Comparison of ENCODE assay signal across 14 cellular contexts in genomic region chr19:40567750-40568494, GRCh38. TPM values are rescaled to one million over a fixed set of nuclear protein-coding genes. Genes with fewer than 3 reads are reported as not detected.
A peak's percentile ranks its signal among the peaks of the same experiment; 100 is the strongest.
DNase-seq lines count a peak whose midpoint lies in the region; ATAC-seq, FAIRE-seq and TF ChIP-seq lines count a peak whose summit lies in the region.
"Had no signal": no experiment of that assay in that cellular context is flagged by ENCODE, and none has a peak within 500 bp of the region (broad histone marks: within the 10 kb centered on the region; RNA-seq: fewer than 3 reads in every experiment).

No MANE protein-coding gene starts in this region.

- no peak for FAIRE-seq in A549 (lab: Jason Lieb, UNC)
- FAIRE-seq in GM19239 (lab: Jason Lieb, UNC) = no peak

- peaks cover 17% of the 10 kb centered on the region for H3K4me1 ChIP-seq in A549
- peaks cover 3% of the 10 kb centered on the region; the same call in 1 of the 2 replicates for H3K4me1 ChIP-seq in H9 (ENCODE audit: insufficient read depth, low read length)
- peaks cover 11% of the 10 kb centered on the region for H3K4me1 ChIP-seq in effector memory CD4-positive, alpha-beta T cell (ENCODE audit: control insufficient read depth, insufficient read depth, low read length, poor library complexity, severe bottlenecking)
- H3K4me1 ChIP-seq in naive thymus-derived CD4-positive, alpha-beta T cell (ENCODE audit: control insufficient read depth in 2 of 2, insufficient read depth in 2 of 2, low read length in 2 of 2) = peaks cover 9 to 13% of the 10 kb centered on the region in 2 donors
- H3K4me1 ChIP-seq: colonic mucosa had no signal

- no peaks in the 10 kb centered on the region for H3K79me1 ChIP-seq in H9 (ENCODE audit: insufficient read depth, low read depth, low read length, poor library complexity, severe bottlenecking)

- no peak overlapping the region for H3K27ac Mint-ChIP-seq in H9
- H3K27ac Mint-ChIP-seq in naive thymus-derived CD4-positive, alpha-beta T cell = no peak overlapping the region
- H3K27ac Mint-ChIP-seq: CD14-positive monocyte had no signal

- no peaks in the 10 kb centered on the region for H3K36me3 ChIP-seq in effector memory CD4-positive, alpha-beta T cell (ENCODE audit: control insufficient read depth, insufficient read depth, low read length)
- no peaks in the 10 kb centered on the region for H3K36me3 ChIP-seq in naive thymus-derived CD4-positive, alpha-beta T cell (ENCODE audit: control insufficient read depth in 2 of 3, insufficient read depth in 3 of 3, low read length in 3 of 3)
- H3K36me3 ChIP-seq: colonic mucosa had no signal

- H3K18ac ChIP-seq in H9 (ENCODE audit: insufficient read length, low read depth, low read length) = no peak overlapping the region

- no peak overlapping the region for H3T11ph ChIP-seq in H9 (ENCODE audit: low read length)

- no peak overlapping the region for H4K8ac ChIP-seq in H9 (replicated peaks; ENCODE audit: insufficient read length, low read depth, low read length)

- TF ChIP-seq POLR2A in A549 (IDR thresholded peaks at IDR 0.05; ENCODE audit: low read length) = no peak

- no peak overlapping the region for H3K14ac ChIP-seq in H9 (ENCODE audit: insufficient read depth, low read length)

- no peaks in the 10 kb centered on the region for H3K79me2 ChIP-seq in H9 (ENCODE audit: insufficient read depth, low read length)

- no peak overlapping the region for H2BK15ac ChIP-seq in H9 (ENCODE audit: low read depth, low read length)

- H3K27me3 Mint-ChIP-seq in H9 (ENCODE audit: low read depth) = peaks cover 75% of the 10 kb centered on the region
- H3K27me3 Mint-ChIP-seq in naive thymus-derived CD4-positive, alpha-beta T cell = peaks cover 18 to 55% (median 30%) of the 10 kb centered on the region in 5 donors

- H3K4me2 ChIP-seq in A549 (peak overlapping the region; percentile 87), H9 (ENCODE audit: insufficient read depth, insufficient read length, low read length) (peak overlapping the region; percentile 33)

- no peak for TF ChIP-seq EP300 in A549 (IDR thresholded peaks at IDR 0.05)

- H3K9me3 ChIP-seq in A549 = no peaks in the 10 kb centered on the region
- no peaks in the 10 kb centered on the region for H3K9me3 ChIP-seq in H9 (ENCODE audit: control insufficient read depth, low read depth, low read length)
- H3K9me3 ChIP-seq in effector memory CD4-positive, alpha-beta T cell (ENCODE audit: control insufficient read depth, low read length) = no peaks in the 10 kb centered on the region
- no peaks in the 10 kb centered on the region for H3K9me3 ChIP-seq in naive thymus-derived CD4-positive, alpha-beta T cell (ENCODE audit: control insufficient read depth in 2 of 3, low read length in 3 of 3)
- H3K9me3 ChIP-seq: colonic mucosa had no signal

- H2BK5ac ChIP-seq in H9 (ENCODE audit: insufficient read length, low read length) = no peak overlapping the region

- H2BK120ac ChIP-seq in H9 (ENCODE audit: low read depth, low read length, poor library complexity, severe bottlenecking) = no peak overlapping the region

- peak overlapping the region; percentile 40 for H3K4me3 ChIP-seq in A549
- peak overlapping the region; percentile 29 for H3K4me3 ChIP-seq in effector memory CD4-positive, alpha-beta T cell (ENCODE audit: insufficient read depth, low read depth, low read length, poor library complexity, severe bottlenecking)
- no peak overlapping the region for H3K4me3 ChIP-seq in naive thymus-derived CD4-positive, alpha-beta T cell (ENCODE audit: low read length)
- H3K4me3 ChIP-seq: colonic mucosa had no signal

- no peak overlapping the region for H3K56ac ChIP-seq in H9 (ENCODE audit: insufficient read length, low read depth, low read length)

- 36% methylated on average over 69 of the region's 70 CpGs for WGBS in A549 (ENCODE audit: missing lambda C conversion rate)
- no CpG with 5 or more reads among the region's 70 CpGs for WGBS in H9 (ENCODE audit: extremely low coverage, insufficient read length, low lambda C conversion rate)

- POLR2A ChIA-PET in A549 (lab: Yijun Ruan, JAX) = interaction anchor here (0.6 to 0.7 kb wide), 2 partner anchors 42 to 63 kb away, joined by 5 to 6 read pairs; no protein-coding TSS in a partner anchor
- POLR2A ChIA-PET in naive thymus-derived CD4-positive, alpha-beta T cell (lab: Charles Lee) = no interaction called here

- DNase-seq in A549 (ENCODE audit: low read depth in 1 of 2, low spot score in 1 of 2) (no peak), H9 (no peak), GOT3 (lab: John Stamatoyannopoulos, UW) (no peak), germinal center (ENCODE audit: low spot score) (no peak), GM19239 (ENCODE audit: insufficient read length, low spot score) (no peak)
- DNase-seq in effector memory CD4-positive, alpha-beta T cell = no peak
- no peak for DNase-seq in naive thymus-derived CD4-positive, alpha-beta T cell
- DNase-seq: colonic mucosa; left colon; NCI-H524; stimulated activated CD4-positive, alpha-beta T cell treated with anti-CD3 and anti-CD28 coated beads, Interleukin-12 subunit alpha, Interleukin-12 subunit beta, amount 100 ng/mL, for 4 hours; T-helper 2 cell had no signal

- peaks cover 27% of the 10 kb centered on the region for H3K27me3 ChIP-seq in H9 (ENCODE audit: insufficient read depth, low read length)
- H3K27me3 ChIP-seq in effector memory CD4-positive, alpha-beta T cell (replicated peaks; ENCODE audit: control insufficient read depth, insufficient read depth, low read length, poor library complexity, severe bottlenecking) = peaks cover 25% of the 10 kb centered on the region
- H3K27me3 ChIP-seq in naive thymus-derived CD4-positive, alpha-beta T cell (ENCODE audit: control insufficient read depth in 2 of 2, insufficient read depth in 2 of 2, low read length in 2 of 2) = peaks cover 0 to 3% of the 10 kb centered on the region in 2 donors

- intact Hi-C loops in naive thymus-derived CD4-positive, alpha-beta T cell (cut with micrococcal nuclease) = no loop called here

- CTCF ChIA-PET in A549 (lab: Yijun Ruan, JAX) = interaction anchor here (0.9 to 58.9 kb wide), 9 partner anchors 15 to 147 kb away, joined by 3 to 2247 read pairs (median 21); partner anchors contain the start of gene LTBP4
- CTCF ChIA-PET in naive thymus-derived CD4-positive, alpha-beta T cell (lab: Charles Lee) = no interaction called here

- peak overlapping the region; percentile 19 to 73; a peak in 4 of 6 replicates for H3K27ac ChIP-seq in A549
- no peak overlapping the region for H3K27ac ChIP-seq in H9 (ENCODE audit: insufficient read length, low read depth, low read length)
- no peak overlapping the region for H3K27ac ChIP-seq in effector memory CD4-positive, alpha-beta T cell (ENCODE audit: insufficient read depth, low read length, poor library complexity, severe bottlenecking)
- H3K27ac ChIP-seq in naive thymus-derived CD4-positive, alpha-beta T cell (ENCODE audit: low read depth, low read length) = no peak overlapping the region
- H3K27ac ChIP-seq: colonic mucosa had no signal

- peak overlapping the region; percentile 42 to 77 for H3K4me3 Mint-ChIP-seq in H9
- H3K4me3 Mint-ChIP-seq in naive thymus-derived CD4-positive, alpha-beta T cell = peak overlapping the region in 6 of 10 donors; percentile 12 to 65 (median 54)

- H3K23ac ChIP-seq in H9 (ENCODE audit: insufficient read length, low read depth, low read length) = no peak overlapping the region

- H3K36me3 Mint-ChIP-seq in H9 (ENCODE audit: insufficient read depth in 1 of 3, low read depth in 3 of 3) = no peaks in the 10 kb centered on the region; a peak in 1 of 7 replicates
- H3K36me3 Mint-ChIP-seq in naive thymus-derived CD4-positive, alpha-beta T cell = peaks cover 0 to 2% (median 0%) of the 10 kb centered on the region in 5 donors

- H4K91ac ChIP-seq in H9 (ENCODE audit: insufficient read length, low read depth, low read length) = no peak overlapping the region

- H2BK12ac ChIP-seq in H9 (ENCODE audit: insufficient read length, low read depth, low read length) = no peak overlapping the region

- peaks cover 4% of the 10 kb centered on the region for H3K23me2 ChIP-seq in H9 (ENCODE audit: insufficient read length, low read depth, low read length, poor library complexity, severe bottlenecking)

- no peak overlapping the region for H2BK20ac ChIP-seq in H9 (ENCODE audit: low read depth, low read length, poor library complexity, severe bottlenecking)

- no peak overlapping the region for H3K9ac ChIP-seq in H9 (ENCODE audit: extremely low read depth, insufficient read length, low read length)

- H4K20me1 ChIP-seq in H9 (ENCODE audit: control insufficient read depth, insufficient read depth, insufficient read length) = no peaks in the 10 kb centered on the region

- ATAC-seq in A549 (no peak), GM18861 (IDR thresholded peaks at IDR 0.05; ENCODE audit: unreplicated experiment) (no peak)
- ATAC-seq in naive thymus-derived CD4-positive, alpha-beta T cell = no peak
- ATAC-seq: left colon had no signal

- TF ChIP-seq CTCF in A549 (IDR thresholded peaks at IDR 0.05) = no peak
- TF ChIP-seq CTCF in H9 (conservative IDR thresholded peaks at IDR 0.05) = no peak

- no peak overlapping the region for H2AFZ ChIP-seq in H9 (ENCODE audit: low read length)

- no peak overlapping the region for H3K4ac ChIP-seq in H9 (ENCODE audit: low read depth, low read length)

- TF ChIP-seq RAD21 in A549 (conservative IDR thresholded peaks at IDR 0.05 in 1 of 2, IDR thresholded peaks at IDR 0.05 in 1 of 2) = no peak

- H4K5ac ChIP-seq in H9 (ENCODE audit: insufficient read length, low read depth, low read length) = no peak overlapping the region

- peaks cover 0 to 7% of the 10 kb centered on the region in 2 experiments; a peak in 1 of 5 replicates for H3K9me3 Mint-ChIP-seq in H9
- peaks cover 0 to 4% (median 0%) of the 10 kb centered on the region in 11 donors for H3K9me3 Mint-ChIP-seq in naive thymus-derived CD4-positive, alpha-beta T cell

- no peak overlapping the region for H2AK5ac ChIP-seq in H9 (ENCODE audit: insufficient read length, low read length)

- H3K4me1 Mint-ChIP-seq in H9 = peaks cover 9 to 13% of the 10 kb centered on the region in 2 experiments
- H3K4me1 Mint-ChIP-seq in naive thymus-derived CD4-positive, alpha-beta T cell = peaks cover 8 to 26% (median 19%) of the 10 kb centered on the region in 7 donors

RNA-seq across cellular contexts. Expression of gene SHKBP1, which starts 8.8 kb away (rescaled TPM):
- polyA plus RNA-seq in A549 (2011; rRNA removed) (75.2 and 79.7 TPM in 2 replicates), A549 (2017; fragmentation: RNase III; extraction: RNeasy Plus Mini Kit Qiagen cat#74134 plus additional on column Dnase treatment) (94.9 to 128 TPM (median 123 TPM) in 3 replicates)
- polyA plus RNA-seq in A549 (2012; cell fraction: cytosol; rRNA removed) = 163 and 237 TPM in 2 replicates
- 317 and 432 TPM in 2 replicates for polyA plus RNA-seq in A549 (2012; cell fraction: nucleus; rRNA removed)
- 133 and 167 TPM in 2 replicates for polyA minus RNA-seq in A549 (2011; rRNA and poly(A)+ RNA removed)
- total RNA-seq in H9 (2021) = 90.9 and 92.9 TPM in 2 replicates
- 100 to 1,000 TPM in 4 of 5 experiments, 10 to 100 TPM in 1; 98.4 to 218 (median 139) TPM for total RNA-seq in naive thymus-derived CD4-positive, alpha-beta T cell
- 100 to 1,000 TPM in 1 of 2 donors, 10 to 100 TPM in 1; 92.8 to 140 TPM for polyA plus RNA-seq in naive thymus-derived CD4-positive, alpha-beta T cell

RNA-seq across cellular contexts. Expression of gene LTBP4, which starts 33.2 kb away (rescaled TPM):
- polyA plus RNA-seq in A549 (2011; rRNA removed) = 23.1 and 32.0 TPM in 2 replicates
- 65.2 and 69.3 TPM in 2 replicates for polyA plus RNA-seq in A549 (2012; cell fraction: cytosol; rRNA removed)
- polyA plus RNA-seq in A549 (2012; cell fraction: nucleus; rRNA removed) = 475 and 611 TPM in 2 replicates
- polyA plus RNA-seq in A549 (2017; fragmentation: RNase III; extraction: RNeasy Plus Mini Kit Qiagen cat#74134 plus additional on column Dnase treatment) = 37.7 to 51.1 TPM (median 43.2 TPM) in 3 replicates
- 16.3 and 26.9 TPM in 2 replicates for polyA minus RNA-seq in A549 (2011; rRNA and poly(A)+ RNA removed)
- 115 and 129 TPM in 2 replicates for total RNA-seq in H9 (2021)
- total RNA-seq in naive thymus-derived CD4-positive, alpha-beta T cell = 100 to 1,000 TPM in 4 of 5 experiments, 10 to 100 TPM in 1; 62.4 to 116 (median 111) TPM
- 10 to 100 TPM; 21.8 to 41.4 TPM for polyA plus RNA-seq in naive thymus-derived CD4-positive, alpha-beta T cell

Comparison
In these comparisons a context has a peak if more than half of its experiments do, and no peak if none do; other contexts are left out.
1. H3K27ac ChIP-seq: peak in A549 (2 of 2); none in H9 (single experiment), effector memory CD4-positive, alpha-beta T cell (single experiment) and naive thymus-derived CD4-positive, alpha-beta T cell (single experiment).